8 cellular contexts compared by ENCODE assay signal in genomic region chr1:25549273-25550154, GRCh38. TPM values are rescaled to one million over a fixed set of nuclear protein-coding genes. Genes with fewer than 3 reads are reported as not detected.
DNase-seq lines count a peak whose midpoint lies in the region; FAIRE-seq and TF ChIP-seq lines count a peak whose summit lies in the region.

No MANE protein-coding gene starts in this region.

- H3K27ac ChIP-seq in HEK293 (ENCODE audit: extremely low read depth, low read depth, low read length), result no peak overlapping the region; the same call in 1 of the 2 replicates
- H3K27ac ChIP-seq in MM.1S (ENCODE audit: low read length), result peak overlapping the region; percentile 99

- H3K27me3 Mint-ChIP-seq in activated CD4-positive, alpha-beta T cell treated with anti-CD3 and anti-CD28 coated beads, Interleukin-2, amount 10 ng/mL, durations not matched to agents 7 days and 5 days, result no peaks in the 10 kb centered on the region

- H3K79me2 ChIP-seq in MM.1S (ENCODE audit: low read length), result peaks cover 81% of the 10 kb centered on the region

- DNase-seq in GM12891 (ENCODE audit: insufficient read length, low spot score) (peak; percentile 94), MM.1S (peak; percentile 99), dermis microvascular lymphatic vessel endothelial cell (ENCODE audit: low read depth in 2 of 2) (peak; percentile 30 to 41), pons (ENCODE audit: low spot score) (peak; percentile 25), NK-92 (lab: John Stamatoyannopoulos, UW; ENCODE audit: unreplicated experiment) (no peak), occipital lobe (lab: John Stamatoyannopoulos, UW) (no peak)
- peak; percentile 79 for DNase-seq in activated CD4-positive, alpha-beta T cell treated with anti-CD3 and anti-CD28 coated beads, Interleukin-2, amount 10 ng/mL, durations not matched to agents 7 days and 5 days

- peaks cover 42% of the 10 kb centered on the region for H3K36me3 Mint-ChIP-seq in activated CD4-positive, alpha-beta T cell treated with anti-CD3 and anti-CD28 coated beads, Interleukin-2, amount 10 ng/mL, durations not matched to agents 7 days and 5 days (ENCODE audit: low read depth)

- no peaks in the 10 kb centered on the region for H3K27me3 ChIP-seq in MM.1S (replicated peaks; ENCODE audit: insufficient read depth, low read length)

- H3K4me3 ChIP-seq in HEK293 (ENCODE audit: low read depth, low read length) (no peak overlapping the region), MM.1S (ENCODE audit: low read length) (peak overlapping the region; percentile 56)

- no peaks in the 10 kb centered on the region for H3K9me3 Mint-ChIP-seq in activated CD4-positive, alpha-beta T cell treated with anti-CD3 and anti-CD28 coated beads, Interleukin-2, amount 10 ng/mL, durations not matched to agents 7 days and 5 days

- TF ChIP-seq CTCF in HEK293 (tag by site-specific recombination; IDR thresholded peaks at IDR 0.05) (no peak), MM.1S (IDR thresholded peaks at IDR 0.05; ENCODE audit: low read length) (no peak; the same call in 1 of the 2 replicates)

- H3K4me1 ChIP-seq in HEK293 (ENCODE audit: control insufficient read depth, insufficient read depth, low read length) (peaks cover 5% of the 10 kb centered on the region; the same call in 1 of the 2 replicates), MM.1S (ENCODE audit: low read length) (peaks cover 67% of the 10 kb centered on the region)

- H3K9me3 ChIP-seq in HEK293 (ENCODE audit: control insufficient read depth, insufficient read depth, low read depth, low read length) (no peaks in the 10 kb centered on the region), MM.1S (replicated peaks; ENCODE audit: insufficient read depth, low read length) (no peaks in the 10 kb centered on the region)

- POLR2A ChIA-PET in HEK293 (lab: Yijun Ruan, JAX), result interaction anchor here (0.9 to 1.5 kb wide), 4 partner anchors 15 to 23 kb away, joined by 4 to 6 read pairs (median 4); no protein-coding TSS in a partner anchor
- POLR2A ChIA-PET in activated CD4-positive, alpha-beta T cell treated with anti-CD3 and anti-CD28 coated beads, Interleukin-2, amount 10 ng/mL, durations not matched to agents 7 days and 5 days (lab: Charles Lee), result no interaction called here

- H3K9ac ChIP-seq in MM.1S (ENCODE audit: low read length), result peak overlapping the region; percentile 83

- peak overlapping the region; percentile 66 for H3K4me3 Mint-ChIP-seq in activated CD4-positive, alpha-beta T cell treated with anti-CD3 and anti-CD28 coated beads, Interleukin-2, amount 10 ng/mL, durations not matched to agents 7 days and 5 days

- peak overlapping the region; percentile 96 for H3K27ac Mint-ChIP-seq in activated CD4-positive, alpha-beta T cell treated with anti-CD3 and anti-CD28 coated beads, Interleukin-2, amount 10 ng/mL, durations not matched to agents 7 days and 5 days

- H3K36me3 ChIP-seq in HEK293 (ENCODE audit: control insufficient read depth in 2 of 2, insufficient read depth in 1 of 2, low read length in 2 of 2) (peaks cover 0 to 4% of the 10 kb centered on the region in 2 experiments; a peak in 1 of 3 replicates), MM.1S (replicated peaks; ENCODE audit: insufficient read depth, low read length) (no peaks in the 10 kb centered on the region)

- H3K4me2 ChIP-seq in MM.1S (ENCODE audit: low read depth, low read length), result peak overlapping the region; percentile 95

- H3K9me2 ChIP-seq in MM.1S (replicated peaks; ENCODE audit: insufficient read depth, low read length), result no peaks in the 10 kb centered on the region

- FAIRE-seq in GM12891 (lab: Jason Lieb, UNC), result peak; percentile 97

- no peak overlapping the region for H2AFZ ChIP-seq in MM.1S (ENCODE audit: low read length)

- CTCF ChIA-PET in HEK293 (lab: Yijun Ruan, JAX), result interaction anchor here (0.5 to 2.0 kb wide), 8 partner anchors 21 to 248 kb away, joined by 3 to 6 read pairs (median 3); no protein-coding TSS in a partner anchor
- CTCF ChIA-PET in activated CD4-positive, alpha-beta T cell treated with anti-CD3 and anti-CD28 coated beads, Interleukin-2, amount 10 ng/mL, durations not matched to agents 7 days and 5 days (lab: Charles Lee), result interaction anchor here (0.6 to 2.5 kb wide), 8 partner anchors 9 to 197 kb away, joined by 3 to 10 read pairs (median 4); no protein-coding TSS in a partner anchor

- TF ChIP-seq POLR2A in GM12891 (IDR thresholded peaks at IDR 0.05; ENCODE audit: low read depth, low read length), result 0 out of 2 replicates have a peak, but pooled peaks have one; percentile 23

- H3K4me1 Mint-ChIP-seq in activated CD4-positive, alpha-beta T cell treated with anti-CD3 and anti-CD28 coated beads, Interleukin-2, amount 10 ng/mL, durations not matched to agents 7 days and 5 days, result peaks cover 85% of the 10 kb centered on the region

- no peaks in the 10 kb centered on the region; the same call in 1 of the 2 replicates for H4K20me1 ChIP-seq in MM.1S (ENCODE audit: insufficient read depth, low read length)

- peaks cover 29% of the 10 kb centered on the region for H3F3A ChIP-seq in MM.1S (ENCODE audit: insufficient read depth, low read length)

TF ChIP-seq in GM12891, 5 proteins besides CTCF, POLR2A, EP300 and RAD21:
- TF ChIP-seq TAF1 (IDR thresholded peaks at IDR 0.05; ENCODE audit: low read depth, low read length), result no peak
- TF ChIP-seq POU2F2 (IDR thresholded peaks at IDR 0.05; ENCODE audit: low read depth, low read length), result 0 out of 2 replicates have a peak, but pooled peaks have one; percentile 7
- peak; percentile 50; the same call in 1 of the 2 replicates for TF ChIP-seq POLR2AphosphoS5 (IDR thresholded peaks at IDR 0.05; ENCODE audit: low read depth, low read length)
- peak; percentile 60 for TF ChIP-seq PAX5 (IDR thresholded peaks at IDR 0.05; ENCODE audit: insufficient read depth, low read length, severe bottlenecking)
- peak; percentile 56 for TF ChIP-seq SPI1 (IDR thresholded peaks at IDR 0.05; ENCODE audit: low read depth, low read length)

TF ChIP-seq in HEK293, 187 proteins besides CTCF, POLR2A, EP300 and RAD21 (continues in another document):
- TF ChIP-seq ZNF169 (tag by site-specific recombination; IDR thresholded peaks at IDR 0.05), result no peak
- TF ChIP-seq, protein P1, sequence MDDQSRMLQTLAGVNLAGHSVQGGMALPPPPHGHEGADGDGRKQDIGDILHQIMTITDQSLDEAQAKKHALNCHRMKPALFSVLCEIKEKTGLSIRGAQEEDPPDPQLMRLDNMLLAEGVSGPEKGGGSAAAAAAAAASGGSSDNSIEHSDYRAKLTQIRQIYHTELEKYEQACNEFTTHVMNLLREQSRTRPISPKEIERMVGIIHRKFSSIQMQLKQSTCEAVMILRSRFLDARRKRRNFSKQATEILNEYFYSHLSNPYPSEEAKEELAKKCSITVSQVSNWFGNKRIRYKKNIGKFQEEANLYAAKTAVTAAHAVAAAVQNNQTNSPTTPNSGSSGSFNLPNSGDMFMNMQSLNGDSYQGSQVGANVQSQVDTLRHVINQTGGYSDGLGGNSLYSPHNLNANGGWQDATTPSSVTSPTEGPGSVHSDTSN (CRISPR knock-in tag; IDR thresholded peaks at IDR 0.05), result no peak
- TF ChIP-seq ZNF701 (tag by site-specific recombination; IDR thresholded peaks at IDR 0.05), result no peak
- no peak for TF ChIP-seq BCL11A (tag by site-specific recombination; IDR thresholded peaks at IDR 0.05; ENCODE audit: low read depth)
- no peak for TF ChIP-seq ZNF610 (tag by site-specific recombination; IDR thresholded peaks at IDR 0.05; ENCODE audit: borderline replicate concordance)
- no peak for TF ChIP-seq ZNF560 (tag by site-specific recombination; IDR thresholded peaks at IDR 0.05; ENCODE audit: borderline replicate concordance)
- no peak for TF ChIP-seq PRDM2 (tag by site-specific recombination; IDR thresholded peaks at IDR 0.05; ENCODE audit: borderline replicate concordance)
- TF ChIP-seq ZNF626 (tag by site-specific recombination; IDR thresholded peaks at IDR 0.05), result no peak

RNA-seq across cellular contexts. Expression of gene LDLRAP1, which starts 6.1 kb away (rescaled TPM):
- polyA plus RNA-seq in GM12891 (2012; ENCODE audit: low read depth, missing spikeins), result 8.4 TPM
- total RNA-seq in activated CD4-positive, alpha-beta T cell treated with anti-CD3 and anti-CD28 coated beads, Interleukin-2, amount 10 ng/mL, durations not matched to agents 7 days and 5 days, result 10 to 100 TPM; 64.4 to 65.3 TPM
- total RNA-seq in dermis microvascular lymphatic vessel endothelial cell (16.2 and 16.6 TPM in 2 replicates), occipital lobe (1.2 TPM)

Comparison
In these comparisons a context has a peak if more than half of its experiments do, and no peak if none do; other contexts are left out.
1. DNase-seq: peak in GM12891 (single experiment), MM.1S (single experiment), activated CD4-positive, alpha-beta T cell treated with anti-CD3 and anti-CD28 coated beads, Interleukin-2, amount 10 ng/mL, durations not matched to agents 7 days and 5 days (single experiment), dermis microvascular lymphatic vessel endothelial cell (2 of 2) and pons (single experiment); none in NK-92 (single experiment) and occipital lobe (single experiment).